In the genomic region with DNA sequence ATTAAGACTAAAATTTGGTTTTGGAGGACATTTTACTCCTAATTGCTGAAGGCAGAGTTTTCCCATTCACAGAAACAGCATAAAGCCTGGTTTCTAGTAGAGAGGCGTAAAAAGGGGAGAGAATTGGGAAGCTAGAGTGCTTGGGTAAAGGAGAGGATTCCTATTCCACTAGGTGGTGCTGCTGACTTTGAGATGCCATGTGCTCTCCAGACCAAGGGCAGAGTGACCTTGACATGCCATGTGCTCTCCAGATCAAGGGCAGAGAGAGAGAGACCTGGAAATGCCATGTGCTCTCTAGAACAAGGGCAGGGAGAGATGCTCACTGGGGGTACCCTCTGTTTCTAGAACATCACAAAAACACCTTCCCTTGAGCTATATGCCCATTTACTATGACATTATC, we compare ENCODE assay signal across 17 cellular contexts.
DNase-seq lines count a peak whose midpoint lies in the region; ATAC-seq, FAIRE-seq and TF ChIP-seq lines count a peak whose summit lies in the region.
"Had no signal": no experiment of that assay in that cellular context is flagged by ENCODE, and none has a peak within 500 bp of the region (broad histone marks: within the 10 kb centered on the region; RNA-seq: fewer than 3 reads in every experiment).

No MANE protein-coding gene starts in this region.

- peaks cover 23% of the 10 kb centered on the region for H3K4me1 ChIP-seq in A673 (ENCODE audit: insufficient read depth, low read length, poor library complexity, severe bottlenecking)
- H3K4me1 ChIP-seq in NT2/D1 (ENCODE audit: insufficient read depth, insufficient read length), result no peaks in the 10 kb centered on the region
- H3K4me1 ChIP-seq: breast epithelium had no signal

- no peak overlapping the region for H3K27ac ChIP-seq in A673 (ENCODE audit: low read depth, low read length, poor library complexity, severe bottlenecking)
- H3K27ac ChIP-seq: breast epithelium, GM23248, hepatocyte, SJSA1 had no signal

- peak; percentile 10 for DNase-seq in A673 (ENCODE audit: low spot score)
- DNase-seq in H4 (ENCODE audit: low spot score), result peak; percentile 7
- DNase-seq in NT2/D1 (ENCODE audit: low read depth, low spot score), result peak; percentile 9
- no peak for DNase-seq in fibroblast of mammary gland (ENCODE audit: low read depth)
- no peak for DNase-seq in activated CD4-positive, alpha-beta memory T cell treated with anti-CD3 and anti-CD28 coated beads for 36 hours
- DNase-seq in RCC 7860 (ENCODE audit: low spot score), result no peak
- no peak for DNase-seq in stimulated activated CD4-positive, alpha-beta T cell treated with anti-CD3 and anti-CD28 coated beads, Interleukin-2, amount 100 ng/mL, for 48 hours
- DNase-seq: activated CD4-positive, alpha-beta T cell treated with anti-CD3 and anti-CD28 coated beads for 48 hours; activated T-cell treated with anti-CD3 and anti-CD28 coated beads, Interleukin-2, amount 50 U/mL, for 1 hour; GM23248; NCI-H1092 treated with DMSO at 0.1 percent for 48 hours had no signal

- no TSS peak for BruUV-seq in A673 (replicated peaks; lab: Mats Ljungman, UMichigan)

- H3K4me1 Mint-ChIP-seq in activated CD4-positive, alpha-beta memory T cell treated with anti-CD3 and anti-CD28 coated beads for 36 hours (ENCODE audit: low read depth), result no peaks in the 10 kb centered on the region

- intact Hi-C loops in A673 (cut with micrococcal nuclease; ENCODE audit: unreplicated experiment), result no loop called here
- intact Hi-C loops in activated CD4-positive, alpha-beta memory T cell treated with anti-CD3 and anti-CD28 coated beads for 36 hours (cut with micrococcal nuclease), result no loop called here

- no peak overlapping the region for H3K27ac Mint-ChIP-seq in activated CD4-positive, alpha-beta memory T cell treated with anti-CD3 and anti-CD28 coated beads for 36 hours
- H3K27ac Mint-ChIP-seq: activated naive CD4-positive, alpha-beta T cell treated with anti-CD3 and anti-CD28 coated beads, Interleukin-2, amount 50 U/mL, for 72 hours had no signal

- H3K9me3 ChIP-seq in A673 (ENCODE audit: low read depth, low read length, poor library complexity, severe bottlenecking) (peaks cover 56% of the 10 kb centered on the region), NT2/D1 (ENCODE audit: insufficient read depth, low read length) (peaks cover 57% of the 10 kb centered on the region)

- TF ChIP-seq CTCF in A673 (conservative IDR thresholded peaks at IDR 0.05; ENCODE audit: low read depth, low read length) (no peak), fibroblast of mammary gland (conservative IDR thresholded peaks at IDR 0.05; ENCODE audit: control insufficient read depth, insufficient read depth, low read depth, low read length) (peak; percentile 8)

- POLR2A ChIA-PET in A673 (lab: Charles Lee; ENCODE audit: low non-redundant PET), result no interaction called here
- POLR2A ChIA-PET in activated CD4-positive, alpha-beta memory T cell treated with anti-CD3 and anti-CD28 coated beads for 36 hours (lab: Charles Lee), result no interaction called here

- no peak for FAIRE-seq in RCC 7860 (lab: Jason Lieb, UNC)
- FAIRE-seq: HTR-8/SVneo had no signal

- no peak overlapping the region for H3K9ac ChIP-seq in NT2/D1 (ENCODE audit: insufficient read length, low read depth)
- H3K9ac ChIP-seq: GM23248 had no signal

- H3K4me3 ChIP-seq in A673 (ENCODE audit: low read depth, low read length, poor library complexity, severe bottlenecking), result no peak overlapping the region
- no peak overlapping the region for H3K4me3 ChIP-seq in NT2/D1 (ENCODE audit: insufficient read length, low read depth)
- H3K4me3 ChIP-seq in fibroblast of mammary gland (ENCODE audit: control insufficient read depth, low read depth, low read length), result no peak overlapping the region
- H3K4me3 ChIP-seq: breast epithelium, GM23248, hepatocyte, SJSA1 had no signal

- H3K27me3 ChIP-seq in A673 (replicated peaks; ENCODE audit: insufficient read depth, low read depth, low read length, poor library complexity) (no peaks in the 10 kb centered on the region), NT2/D1 (ENCODE audit: insufficient read depth, insufficient read length) (no peaks in the 10 kb centered on the region)
- H3K27me3 ChIP-seq: breast epithelium, hepatocyte, SJSA1 had no signal

- H3K36me3 Mint-ChIP-seq in activated CD4-positive, alpha-beta memory T cell treated with anti-CD3 and anti-CD28 coated beads for 36 hours, result no peaks in the 10 kb centered on the region

- no peaks in the 10 kb centered on the region for H3K36me3 ChIP-seq in A673 (ENCODE audit: insufficient read depth, low read length, poor library complexity, severe bottlenecking)
- no peaks in the 10 kb centered on the region for H3K36me3 ChIP-seq in NT2/D1 (ENCODE audit: insufficient read depth, insufficient read length, low read length)
- H3K36me3 ChIP-seq: breast epithelium, SJSA1 had no signal

- H3K4me3 Mint-ChIP-seq in activated CD4-positive, alpha-beta memory T cell treated with anti-CD3 and anti-CD28 coated beads for 36 hours, result no peak overlapping the region

- H3K9me3 Mint-ChIP-seq in activated CD4-positive, alpha-beta memory T cell treated with anti-CD3 and anti-CD28 coated beads for 36 hours, result peaks cover 30% of the 10 kb centered on the region

- CTCF ChIA-PET in A673 (lab: Charles Lee), result interaction anchor here (0.6 kb wide), 1 partner anchor 266 kb away, joined by 3 read pairs; no protein-coding TSS in a partner anchor
- CTCF ChIA-PET in activated CD4-positive, alpha-beta memory T cell treated with anti-CD3 and anti-CD28 coated beads for 36 hours (lab: Charles Lee), result no interaction called here

- no peak for ATAC-seq in GM18502 (IDR thresholded peaks at IDR 0.05; ENCODE audit: poor library complexity, unreplicated experiment)
- ATAC-seq: activated naive CD4-positive, alpha-beta T cell treated with anti-CD3 and anti-CD28 coated beads, Interleukin-2, amount 50 U/mL, for 72 hours had no signal

- peaks cover 1% of the 10 kb centered on the region for H3K27me3 Mint-ChIP-seq in activated CD4-positive, alpha-beta memory T cell treated with anti-CD3 and anti-CD28 coated beads for 36 hours

Comparison
In these comparisons a context has a peak if more than half of its experiments do, and no peak if none do; other contexts are left out.
1. DNase-seq: peak in A673 (single experiment), H4 (single experiment) and NT2/D1 (single experiment); none in fibroblast of mammary gland (single experiment), activated CD4-positive, alpha-beta memory T cell treated with anti-CD3 and anti-CD28 coated beads for 36 hours (single experiment), RCC 7860 (single experiment) and stimulated activated CD4-positive, alpha-beta T cell treated with anti-CD3 and anti-CD28 coated beads, Interleukin-2, amount 100 ng/mL, for 48 hours (0 of 2).